Comparison of ENCODE assay signal across 20 cellular contexts in the genomic region with DNA sequence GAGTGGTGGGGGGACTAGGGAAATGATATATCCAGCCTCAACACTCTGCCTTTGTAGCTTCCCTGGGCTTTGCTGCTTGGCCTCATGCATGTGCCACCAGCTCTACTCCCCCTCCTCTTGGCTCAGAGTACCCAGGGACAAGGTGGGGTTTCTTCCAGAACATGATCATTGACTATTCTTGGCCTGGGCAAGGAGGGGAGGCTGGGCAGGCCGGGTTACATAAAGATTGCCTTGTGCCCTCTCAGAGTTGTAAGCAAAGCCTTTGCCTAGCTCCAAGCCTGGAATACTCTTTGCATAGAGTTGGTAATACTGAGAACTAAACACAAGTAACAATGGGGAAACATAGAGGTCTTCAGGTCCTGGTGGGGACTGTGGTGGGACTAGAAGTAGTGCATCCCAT. TPM values are rescaled to one million over a fixed set of nuclear protein-coding genes. Genes with fewer than 3 reads are reported as not detected.
DNase-seq lines count a peak whose midpoint lies in the region; ATAC-seq and TF ChIP-seq lines count a peak whose summit lies in the region.
"Had no signal": no experiment of that assay in that cellular context is flagged by ENCODE, and none has a peak within 500 bp of the region (broad histone marks: within the 10 kb centered on the region; RNA-seq: fewer than 3 reads in every experiment).

No MANE protein-coding gene starts in this region.

- H3K4me3 ChIP-seq in heart right ventricle, result no peak overlapping the region
- H3K4me3 ChIP-seq: MG63 had no signal

- H3K36me3 Mint-ChIP-seq in natural killer cell, result peaks cover 21% of the 10 kb centered on the region
- H3K36me3 Mint-ChIP-seq in stimulated activated memory B cell treated with anti-CD40 and anti-IgM and Interleukin-4, amounts not matched to agents 10 μg/mL and 1 μg/mL and 100 μg/mL, for 72 hours, result peaks cover 5% of the 10 kb centered on the region
- H3K36me3 Mint-ChIP-seq in T-helper 2 cell treated with Interferon-gamma antibody and Interleukin-4, amounts not matched to agents 5 μg/mL and 100 μg/mL, for 36 hours (ENCODE audit: low read depth), result no peaks in the 10 kb centered on the region

- H3K27ac ChIP-seq in heart right ventricle (peak overlapping the region in 2 of 10 donors; percentile 37 to 46), RWPE1 (peak overlapping the region; percentile 16; the same call in 1 of the 2 replicates)

- intact Hi-C loops in heart right ventricle (cut with DNase I), result loop anchor here in 1 of 10 donors (10.0 kb wide), 1 partner anchor 116 kb away; no protein-coding TSS in a partner anchor
- intact Hi-C loops in cardiac septum (cut with DNase I), result no loop called here
- intact Hi-C loops in natural killer cell (cut with micrococcal nuclease), result no loop called here

- DNase-seq in heart right ventricle (no peak), cardiac septum (ENCODE audit: low spot score) (no peak), RWPE1 (ENCODE audit: low spot score) (no peak), natural killer cell (no peak), RKO (ENCODE audit: low spot score) (no peak), NCI-H1694 (lab: John Stamatoyannopoulos, UW) (no peak)
- DNase-seq in T-helper 2 cell treated with Interferon-gamma antibody and Interleukin-4, amounts not matched to agents 5 μg/mL and 100 μg/mL, for 36 hours (ENCODE audit: low spot score), result no peak
- DNase-seq: AML-193, EL, GF-D8, GOT3, HCEC 1CT, MG63, NCI-H1417, NCI-H187, NCI-H446, NCI-H526 treated with DMSO at 0.1 percent for 48 hours, PC-3, RPMI8226 had no signal

- H3K27ac Mint-ChIP-seq in natural killer cell, result peak overlapping the region; percentile 92 to 97
- H3K27ac Mint-ChIP-seq in stimulated activated memory B cell treated with anti-CD40 and anti-IgM and Interleukin-4, amounts not matched to agents 10 μg/mL and 1 μg/mL and 100 μg/mL, for 72 hours, result peak overlapping the region; percentile 40
- H3K27ac Mint-ChIP-seq in T-helper 2 cell treated with Interferon-gamma antibody and Interleukin-4, amounts not matched to agents 5 μg/mL and 100 μg/mL, for 36 hours, result no peak overlapping the region

- no peaks in the 10 kb centered on the region for H3K27me3 ChIP-seq in heart right ventricle
- H3K27me3 ChIP-seq: MG63 had no signal

- POLR2A ChIA-PET in RWPE1 (lab: Yijun Ruan, JAX; ENCODE audit: low non-redundant PET), result interaction anchor here (0.6 kb wide), 1 partner anchor 632 kb away, joined by 4 read pairs; no protein-coding TSS in a partner anchor

- peak overlapping the region; percentile 60 for H3K4me3 Mint-ChIP-seq in natural killer cell
- H3K4me3 Mint-ChIP-seq in stimulated activated memory B cell treated with anti-CD40 and anti-IgM and Interleukin-4, amounts not matched to agents 10 μg/mL and 1 μg/mL and 100 μg/mL, for 72 hours, result no peak overlapping the region
- H3K4me3 Mint-ChIP-seq in T-helper 2 cell treated with Interferon-gamma antibody and Interleukin-4, amounts not matched to agents 5 μg/mL and 100 μg/mL, for 36 hours, result no peak overlapping the region

- no peaks in the 10 kb centered on the region for H3K36me3 ChIP-seq in heart right ventricle

- peaks cover 92 to 95% of the 10 kb centered on the region in 2 donors for H3K4me1 Mint-ChIP-seq in natural killer cell
- H3K4me1 Mint-ChIP-seq in stimulated activated memory B cell treated with anti-CD40 and anti-IgM and Interleukin-4, amounts not matched to agents 10 μg/mL and 1 μg/mL and 100 μg/mL, for 72 hours, result peaks cover 65% of the 10 kb centered on the region
- peaks cover 2% of the 10 kb centered on the region for H3K4me1 Mint-ChIP-seq in T-helper 2 cell treated with Interferon-gamma antibody and Interleukin-4, amounts not matched to agents 5 μg/mL and 100 μg/mL, for 36 hours (ENCODE audit: low read depth)

- CTCF ChIA-PET in RWPE1 (lab: Yijun Ruan, JAX), result interaction anchor here (0.6 to 1.2 kb wide), 4 partner anchors 9 to 257 kb away, joined by 3 to 4 read pairs (median 3); no protein-coding TSS in a partner anchor

- ATAC-seq in heart right ventricle, result peak in 6 of 8 donors; percentile 27 to 62 (median 53)
- no peak for ATAC-seq in natural killer cell
- no peak for ATAC-seq in stimulated activated memory B cell treated with anti-CD40 and anti-IgM and Interleukin-4, amounts not matched to agents 10 μg/mL and 1 μg/mL and 100 μg/mL, for 72 hours
- ATAC-seq: PC-3 had no signal

- H3K9me3 ChIP-seq in heart right ventricle, result no peaks in the 10 kb centered on the region
- H3K9me3 ChIP-seq: MG63 had no signal

- H3K9me3 Mint-ChIP-seq in natural killer cell, result no peaks in the 10 kb centered on the region
- peaks cover 3% of the 10 kb centered on the region for H3K9me3 Mint-ChIP-seq in stimulated activated memory B cell treated with anti-CD40 and anti-IgM and Interleukin-4, amounts not matched to agents 10 μg/mL and 1 μg/mL and 100 μg/mL, for 72 hours
- H3K9me3 Mint-ChIP-seq in T-helper 2 cell treated with Interferon-gamma antibody and Interleukin-4, amounts not matched to agents 5 μg/mL and 100 μg/mL, for 36 hours, result no peaks in the 10 kb centered on the region

- no peaks in the 10 kb centered on the region for H3K27me3 Mint-ChIP-seq in natural killer cell (ENCODE audit: low read depth in 2 of 2)
- no peaks in the 10 kb centered on the region for H3K27me3 Mint-ChIP-seq in stimulated activated memory B cell treated with anti-CD40 and anti-IgM and Interleukin-4, amounts not matched to agents 10 μg/mL and 1 μg/mL and 100 μg/mL, for 72 hours
- H3K27me3 Mint-ChIP-seq in T-helper 2 cell treated with Interferon-gamma antibody and Interleukin-4, amounts not matched to agents 5 μg/mL and 100 μg/mL, for 36 hours (ENCODE audit: low read depth), result peaks cover 19% of the 10 kb centered on the region

- WGBS in heart right ventricle, 2 donors, result 42 to 51% methylated on average over 1 of the region's 1 CpG

- no peak for TF ChIP-seq CTCF in heart right ventricle (IDR thresholded peaks at IDR 0.05)
- TF ChIP-seq CTCF in RWPE1 (conservative IDR thresholded peaks at IDR 0.05; ENCODE audit: low read depth), result no peak
- no peak for TF ChIP-seq CTCF in natural killer cell (IDR thresholded peaks at IDR 0.05)

- peaks cover 0 to 66% (median 43%) of the 10 kb centered on the region in 9 donors for H3K4me1 ChIP-seq in heart right ventricle

RNA-seq across cellular contexts. Expression of gene ADRB2, which starts 11.9 kb away (rescaled TPM):
- 1 to 10 TPM; 3.5 to 7.8 (median 4.5) TPM for total RNA-seq in heart right ventricle
- 1 to 10 TPM; 1.8 to 2.3 TPM for polyA plus RNA-seq in heart right ventricle
- total RNA-seq in cardiac septum, result 2.6 TPM
- 10 to 100 TPM; 47.1 to 78.9 (median 60.7) TPM for total RNA-seq in natural killer cell

Comparison
In these comparisons a context has a peak if more than half of its experiments do, and no peak if none do; other contexts are left out.
1. ATAC-seq: peak in heart right ventricle (6 of 8); none in natural killer cell (0 of 3) and stimulated activated memory B cell treated with anti-CD40 and anti-IgM and Interleukin-4, amounts not matched to agents 10 μg/mL and 1 μg/mL and 100 μg/mL, for 72 hours (single experiment).
2. RNA of gene ADRB2, which starts 11.9 kb away (total RNA-seq): 47.1 to 78.9 TPM in natural killer cell; 3.5 to 7.8 TPM in heart right ventricle and 2.6 TPM in cardiac septum (single experiment); every median in the first group is over 4 times any median in the second.